ENCODE assay signal across 20 cellular contexts in the genomic region with DNA sequence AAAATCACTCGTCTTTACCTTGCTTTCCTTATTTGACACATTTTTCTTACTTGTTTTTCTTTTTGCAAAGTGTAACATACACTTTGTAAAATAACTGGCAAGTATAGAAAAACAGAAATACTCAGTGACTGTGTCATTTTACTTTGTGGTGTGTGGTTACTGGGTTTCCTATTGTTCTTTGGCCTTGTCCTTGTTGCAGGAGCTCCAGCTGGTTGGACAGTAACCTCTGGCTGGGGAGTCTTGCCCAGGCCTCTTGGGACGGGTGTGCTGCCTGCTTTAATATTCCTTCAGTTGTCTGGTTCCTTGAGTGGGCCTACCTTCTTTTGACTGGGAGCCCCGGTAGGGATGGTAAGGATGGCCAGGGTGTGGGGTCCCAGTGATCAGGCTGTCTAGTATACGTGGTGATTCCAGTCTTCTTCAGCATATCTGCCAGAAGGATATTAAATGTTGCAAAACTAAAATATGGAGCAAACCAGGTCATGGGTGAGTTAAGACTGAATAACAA. TPM values are rescaled to one million over a fixed set of nuclear protein-coding genes. Genes with fewer than 3 reads are reported as not detected.
A peak's percentile ranks its signal among the peaks of the same experiment; 100 is the strongest.
DNase-seq lines count a peak whose midpoint lies in the region; ATAC-seq and TF ChIP-seq lines count a peak whose summit lies in the region.
"Had no signal": no experiment of that assay in that cellular context is flagged by ENCODE, and none has a peak within 500 bp of the region (broad histone marks: within the 10 kb centered on the region; RNA-seq: fewer than 3 reads in every experiment).

No MANE protein-coding gene starts in this region.

- intact Hi-C loops in dorsolateral prefrontal cortex (cut with DNase I) (no loop called here), sciatic nerve (cut with DNase I) (no loop called here)

- no peaks in the 10 kb centered on the region for H3K9me3 Mint-ChIP-seq in activated naive CD8-positive, alpha-beta T cell treated with anti-CD3 and anti-CD28 coated beads, Interleukin-2, amount 50 U/mL, for 24 hours
- H3K9me3 Mint-ChIP-seq in activated naive CD8-positive, alpha-beta T cell treated with anti-CD3 and anti-CD28 coated beads for 36 hours: no peaks in the 10 kb centered on the region

- no peak for DNase-seq in activated naive CD8-positive, alpha-beta T cell treated with anti-CD3 and anti-CD28 coated beads, Interleukin-2, amount 50 U/mL, for 24 hours
- no peak for DNase-seq in activated naive CD8-positive, alpha-beta T cell treated with anti-CD3 and anti-CD28 coated beads for 36 hours
- DNase-seq in dorsolateral prefrontal cortex: peak in 1 of 10 donors; percentile 1
- no peak for DNase-seq in sciatic nerve (ENCODE audit: low spot score)
- no peak for DNase-seq in kidney tubule cell (ENCODE audit: low spot score)
- DNase-seq in activated T-cell treated with anti-CD3 and anti-CD28 coated beads, Interleukin-2, amount 50 U/mL, for 1 hour: no peak
- no peak for DNase-seq in NCI-H128 (lab: John Stamatoyannopoulos, UW; ENCODE audit: unreplicated experiment)
- DNase-seq: COR-L47, GF-D8, GM23248, HCEC 1CT, MV-4-11, NCI-H146, NCI-H2081 treated with DMSO at 0.1 percent for 48 hours, NCI-H510A, NCI-H82, PC-3 had no signal

- no peaks in the 10 kb centered on the region for H3K27me3 ChIP-seq in dorsolateral prefrontal cortex

- H3K4me3 ChIP-seq in dorsolateral prefrontal cortex: no peak overlapping the region
- H3K4me3 ChIP-seq: GM23248, K562 had no signal

- H3K36me3 Mint-ChIP-seq in activated naive CD8-positive, alpha-beta T cell treated with anti-CD3 and anti-CD28 coated beads, Interleukin-2, amount 50 U/mL, for 24 hours (ENCODE audit: low read depth): peaks cover 16% of the 10 kb centered on the region
- H3K36me3 Mint-ChIP-seq in activated naive CD8-positive, alpha-beta T cell treated with anti-CD3 and anti-CD28 coated beads for 36 hours: peaks cover 35% of the 10 kb centered on the region

- peak overlapping the region; percentile 36 for H3K27ac Mint-ChIP-seq in activated naive CD8-positive, alpha-beta T cell treated with anti-CD3 and anti-CD28 coated beads, Interleukin-2, amount 50 U/mL, for 24 hours
- H3K27ac Mint-ChIP-seq in activated naive CD8-positive, alpha-beta T cell treated with anti-CD3 and anti-CD28 coated beads for 36 hours: no peak overlapping the region

- H3K4me3 Mint-ChIP-seq in activated naive CD8-positive, alpha-beta T cell treated with anti-CD3 and anti-CD28 coated beads, Interleukin-2, amount 50 U/mL, for 24 hours: no peak overlapping the region
- no peak overlapping the region for H3K4me3 Mint-ChIP-seq in activated naive CD8-positive, alpha-beta T cell treated with anti-CD3 and anti-CD28 coated beads for 36 hours

- peak overlapping the region in 38 of 59 donors; percentile 1 to 79 (median 44) for H3K27ac ChIP-seq in dorsolateral prefrontal cortex
- H3K27ac ChIP-seq: C4-2B, GM23248 had no signal

- TF ChIP-seq CTCF in dorsolateral prefrontal cortex (IDR thresholded peaks at IDR 0.05 in 54 of 56, conservative IDR thresholded peaks at IDR 0.05 in 2 of 56; ENCODE audit: low read depth in 1 of 56, partially characterized antibody in 56 of 56): no peak

- no peak for ATAC-seq in activated naive CD8-positive, alpha-beta T cell treated with anti-CD3 and anti-CD28 coated beads, Interleukin-2, amount 50 U/mL, for 24 hours
- ATAC-seq in sciatic nerve (peak; percentile 11), HG03457 (IDR thresholded peaks at IDR 0.05; ENCODE audit: unreplicated experiment) (no peak)
- ATAC-seq: K562, PC-3 had no signal

- no peaks in the 10 kb centered on the region for H3K27me3 Mint-ChIP-seq in activated naive CD8-positive, alpha-beta T cell treated with anti-CD3 and anti-CD28 coated beads, Interleukin-2, amount 50 U/mL, for 24 hours
- no peaks in the 10 kb centered on the region for H3K27me3 Mint-ChIP-seq in activated naive CD8-positive, alpha-beta T cell treated with anti-CD3 and anti-CD28 coated beads for 36 hours

- peaks cover 6% of the 10 kb centered on the region for H3K4me1 Mint-ChIP-seq in activated naive CD8-positive, alpha-beta T cell treated with anti-CD3 and anti-CD28 coated beads, Interleukin-2, amount 50 U/mL, for 24 hours
- peaks cover 6% of the 10 kb centered on the region for H3K4me1 Mint-ChIP-seq in activated naive CD8-positive, alpha-beta T cell treated with anti-CD3 and anti-CD28 coated beads for 36 hours

RNA-seq across cellular contexts. Expression of a gene that starts 53.8 kb away (rescaled TPM):
- 10 to 100 TPM; 29.7 to 31.4 TPM for total RNA-seq in activated naive CD8-positive, alpha-beta T cell treated with anti-CD3 and anti-CD28 coated beads for 36 hours
- total RNA-seq in dorsolateral prefrontal cortex (100 to 1,000 TPM in 23 of 120 experiments, 10 to 100 TPM in 97; 49.5 to 144 (median 83.6) TPM), sciatic nerve (42.5 TPM)
